In genomic region chr3:194758716-194759115, GRCh38 we compare ENCODE assay signal across 24 cellular contexts.
A peak's percentile ranks its signal among the peaks of the same experiment; 100 is the strongest.
DNase-seq lines count a peak whose midpoint lies in the region; ATAC-seq, FAIRE-seq and TF ChIP-seq lines count a peak whose summit lies in the region.
"Had no signal": no experiment of that assay in that cellular context is flagged by ENCODE, and none has a peak within 500 bp of the region (broad histone marks: within the 10 kb centered on the region; RNA-seq: fewer than 3 reads in every experiment).

No MANE protein-coding gene starts in this region.

- DNase-seq in cardiac septum (ENCODE audit: low spot score), result peak; percentile 47
- no peak for DNase-seq in heart right ventricle
- DNase-seq in neuronal stem cell (ENCODE audit: low spot score), result no peak
- DNase-seq in AG20443 (ENCODE audit: low spot score), result no peak
- no peak for DNase-seq in activated gamma-delta T cell (lab: John Stamatoyannopoulos, UW)
- DNase-seq in GM19239 (ENCODE audit: insufficient read length, low spot score), result no peak
- DNase-seq: BE2C; C1 segment of cervical spinal cord; CD4-positive, CD25-positive, alpha-beta regulatory T cell; CD8-positive, alpha-beta memory T cell; COR-L47; DMS153; DMS79; GDM1; HCEC 1CT; HFFc6; IMR-90 had no signal

- no peak overlapping the region for H2AFZ ChIP-seq in neuronal stem cell (ENCODE audit: low read length)
- H2AFZ ChIP-seq: GM23338 had no signal

- H2BK120ac ChIP-seq in neuronal stem cell (ENCODE audit: low read depth, low read length), result no peak overlapping the region

- no peak overlapping the region for H3K9ac ChIP-seq in neuronal stem cell (ENCODE audit: low read depth, low read length, poor library complexity)

- no peaks in the 10 kb centered on the region for H3K9me3 ChIP-seq in heart right ventricle
- no peaks in the 10 kb centered on the region for H3K9me3 ChIP-seq in HEK293 (ENCODE audit: control insufficient read depth, insufficient read depth, low read depth, low read length)
- H3K9me3 ChIP-seq in neuronal stem cell (replicated peaks in 1 of 2; ENCODE audit: control insufficient read depth in 2 of 2, insufficient read depth in 1 of 2, low read depth in 1 of 2, low read length in 2 of 2), result no peaks in the 10 kb centered on the region
- H3K9me3 ChIP-seq: BE2C had no signal

- no peak overlapping the region for H3K4me2 ChIP-seq in neuronal stem cell (ENCODE audit: insufficient read depth, low read length, poor library complexity, severe bottlenecking)
- H3K4me2 ChIP-seq: GM23338 had no signal

- intact Hi-C loops in cardiac septum (cut with DNase I) (no loop called here), heart right ventricle (cut with DNase I) (no loop called here)

- no peak overlapping the region for H3K4ac ChIP-seq in neuronal stem cell (ENCODE audit: low read length)

- POLR2A ChIA-PET in HEK293 (lab: Yijun Ruan, JAX), result no interaction called here

- no peak overlapping the region for H2BK15ac ChIP-seq in neuronal stem cell (ENCODE audit: low read length)

- no peak overlapping the region for H4K91ac ChIP-seq in neuronal stem cell (ENCODE audit: low read depth, low read length, poor library complexity)

- H3K27me3 ChIP-seq in heart right ventricle, result no peaks in the 10 kb centered on the region
- H3K27me3 ChIP-seq in neuronal stem cell (ENCODE audit: control insufficient read depth in 3 of 3, insufficient read depth in 3 of 3, low read depth in 1 of 3, low read length in 3 of 3), result peaks cover 0 to 74% (median 0%) of the 10 kb centered on the region in 3 experiments
- H3K27me3 ChIP-seq: BE2C had no signal

- no peak overlapping the region for H2AK5ac ChIP-seq in neuronal stem cell (ENCODE audit: low read depth, low read length)

- H2BK12ac ChIP-seq in neuronal stem cell (ENCODE audit: low read length), result peak overlapping the region; percentile 4

- no peak overlapping the region for H3K23ac ChIP-seq in neuronal stem cell (ENCODE audit: low read depth, low read length, poor library complexity)

- no peak for ATAC-seq in heart right ventricle
- ATAC-seq: GM23338 had no signal

- no peak overlapping the region for H3K14ac ChIP-seq in neuronal stem cell (ENCODE audit: low read length)

- CTCF ChIA-PET in HEK293 (lab: Yijun Ruan, JAX), result no interaction called here

- H3K36me3 ChIP-seq in heart right ventricle, result no peaks in the 10 kb centered on the region
- no peaks in the 10 kb centered on the region for H3K36me3 ChIP-seq in HEK293 (ENCODE audit: control insufficient read depth in 2 of 2, insufficient read depth in 1 of 2, low read length in 2 of 2)
- H3K36me3 ChIP-seq in neuronal stem cell (replicated peaks in 1 of 2; ENCODE audit: control insufficient read depth in 2 of 2, insufficient read depth in 2 of 2, low read length in 2 of 2), result no peaks in the 10 kb centered on the region
- H3K36me3 ChIP-seq: BE2C had no signal

- no peak overlapping the region for H4K8ac ChIP-seq in neuronal stem cell (ENCODE audit: low read depth, low read length)

- TF ChIP-seq CTCF in heart right ventricle (IDR thresholded peaks at IDR 0.05), result no peak
- no peak for TF ChIP-seq CTCF in HEK293 (tag by site-specific recombination; IDR thresholded peaks at IDR 0.05)

- no peak overlapping the region for H2BK5ac ChIP-seq in neuronal stem cell (ENCODE audit: low read length)

- H3K27ac ChIP-seq in heart right ventricle (no peak overlapping the region), HEK293 (ENCODE audit: extremely low read depth, low read depth, low read length) (no peak overlapping the region), neuronal stem cell (replicated peaks; ENCODE audit: low read length) (no peak overlapping the region)
- H3K27ac ChIP-seq: HL-60 had no signal

- H3K79me1 ChIP-seq in neuronal stem cell (ENCODE audit: low read depth, low read length), result no peaks in the 10 kb centered on the region

- FAIRE-seq in GM19239 (lab: Jason Lieb, UNC), result no peak
- FAIRE-seq: GM12892, GM18507, H54, HTR-8/SVneo had no signal

- peaks cover 0 to 32% (median 17%) of the 10 kb centered on the region in 9 donors for H3K4me1 ChIP-seq in heart right ventricle
- no peaks in the 10 kb centered on the region for H3K4me1 ChIP-seq in HEK293 (ENCODE audit: control insufficient read depth, insufficient read depth, low read length)
- H3K4me1 ChIP-seq in neuronal stem cell (ENCODE audit: control insufficient read depth in 2 of 2, insufficient read depth in 1 of 2, low read depth in 1 of 2, low read length in 2 of 2), result peaks cover 0 to 6% of the 10 kb centered on the region in 2 donors

- no peak overlapping the region for H3K18ac ChIP-seq in neuronal stem cell (ENCODE audit: low read length)

- 91% methylated on average over 2 of the region's 2 CpGs for whole genome bisulfite sequencing in heart right ventricle, 2 donors
- no CpG with 5 or more reads among the region's 2 CpGs for WGBS in neuronal stem cell (ENCODE audit: extremely low coverage in 2 of 2, insufficient read length in 2 of 2, insufficient replicate concordance in 1 of 2), 2 donors

- no peak overlapping the region for H3K4me3 ChIP-seq in heart right ventricle
- H3K4me3 ChIP-seq in HEK293 (ENCODE audit: low read depth, low read length), result no peak overlapping the region
- no peak overlapping the region for H3K4me3 ChIP-seq in neuronal stem cell (ENCODE audit: low read length in 2 of 2)
- H3K4me3 ChIP-seq: GM23338 had no signal

TF ChIP-seq in HEK293, 187 proteins besides CTCF, POLR2A, EP300 and RAD21:
- TF ChIP-seq ZNF416 (tag by site-specific recombination; IDR thresholded peaks at IDR 0.05) (no peak), PRDM10 (tag by site-specific recombination; IDR thresholded peaks at IDR 0.05) (peak; percentile 67; the same call in 1 of the 2 replicates), ZNF239 (tag by site-specific recombination; IDR thresholded peaks at IDR 0.05) (no peak)
